16 cellular contexts compared by ENCODE assay signal in the genomic region with DNA sequence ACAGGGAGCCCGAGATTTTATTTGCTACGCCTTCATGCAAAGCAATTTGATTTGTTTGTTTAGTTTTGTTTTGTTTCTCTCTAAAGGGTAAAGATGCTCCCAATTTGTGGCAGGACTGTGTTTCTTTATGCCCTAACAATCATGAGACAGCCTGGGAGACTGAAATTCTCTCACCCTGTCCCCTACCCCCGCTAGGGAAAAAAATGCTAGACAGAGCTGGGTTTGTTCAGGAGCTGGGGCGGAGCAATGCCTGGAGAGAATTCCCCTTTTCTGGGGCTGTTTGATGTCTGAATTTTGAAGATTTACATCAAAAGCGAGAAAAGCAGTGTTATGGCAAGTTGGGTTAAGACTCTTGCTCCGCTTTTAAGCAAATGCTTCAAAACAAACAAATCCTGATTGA. TPM values are rescaled to one million over a fixed set of nuclear protein-coding genes. Genes with fewer than 3 reads are reported as not detected.
DNase-seq lines count a peak whose midpoint lies in the region; ATAC-seq and TF ChIP-seq lines count a peak whose summit lies in the region.
"Had no signal": no experiment of that assay in that cellular context is flagged by ENCODE, and none has a peak within 500 bp of the region (broad histone marks: within the 10 kb centered on the region; RNA-seq: fewer than 3 reads in every experiment).

No MANE protein-coding gene starts in this region.

- peak; percentile 36 for DNase-seq in right atrium auricular region (ENCODE audit: low spot score)
- no peak for DNase-seq in Right ventricle myocardium superior
- peak; percentile 77 for DNase-seq in foreskin melanocyte
- peak; percentile 25 for DNase-seq in putamen (ENCODE audit: low spot score)
- no peak for DNase-seq in vagina (ENCODE audit: extremely low spot score in 2 of 2)
- DNase-seq in GOT3 (lab: John Stamatoyannopoulos, UW): no peak
- no peak for DNase-seq in endothelial cell (ENCODE audit: low spot score)
- DNase-seq: activated CD8-positive, alpha-beta memory T cell treated with anti-CD3 and anti-CD28 coated beads, Interleukin-2, amount 50 U/mL, for 48 hours; cortex of kidney; IMR-90; NCI-H1417; NCI-H226; stimulated activated naive B cell treated with anti-CD40 and anti-IgM and Interleukin-4, amounts not matched to agents 10 μg/mL and 1 μg/mL and 100 μg/mL, for 72 hours; WERI-Rb-1 had no signal

- H3K36me3 ChIP-seq in right atrium auricular region (no peaks in the 10 kb centered on the region), vagina (no peaks in the 10 kb centered on the region)
- H3K36me3 ChIP-seq: WERI-Rb-1 had no signal

- intact Hi-C loops in Right ventricle myocardium superior (cut with DNase I): no loop called here
- intact Hi-C loops in vagina (cut with DNase I): loop anchor here (10.0 kb wide), 1 partner anchor 907 kb away; no protein-coding TSS in a partner anchor

- no peak for TF ChIP-seq POLR2A in vagina (IDR thresholded peaks at IDR 0.05)

- H3K9me3 Mint-ChIP-seq in endothelial cell (ENCODE audit: unreplicated experiment): no peaks in the 10 kb centered on the region
- H3K9me3 Mint-ChIP-seq: mesothelial cell of epicardium; stimulated activated naive B cell treated with anti-CD40 and anti-IgM and Interleukin-4, amounts not matched to agents 10 μg/mL and 1 μg/mL and 100 μg/mL, for 72 hours had no signal

- no peaks in the 10 kb centered on the region for H3K4me1 ChIP-seq in right atrium auricular region
- peaks cover 55% of the 10 kb centered on the region for H3K4me1 ChIP-seq in vagina

- peaks cover 32% of the 10 kb centered on the region for H3K4me1 Mint-ChIP-seq in endothelial cell (ENCODE audit: unreplicated experiment)
- H3K4me1 Mint-ChIP-seq: stimulated activated naive B cell treated with anti-CD40 and anti-IgM and Interleukin-4, amounts not matched to agents 10 μg/mL and 1 μg/mL and 100 μg/mL, for 72 hours had no signal

- no peak overlapping the region for H3K27ac Mint-ChIP-seq in endothelial cell (ENCODE audit: unreplicated experiment)
- H3K27ac Mint-ChIP-seq: mesothelial cell of epicardium; stimulated activated naive B cell treated with anti-CD40 and anti-IgM and Interleukin-4, amounts not matched to agents 10 μg/mL and 1 μg/mL and 100 μg/mL, for 72 hours had no signal

- peak overlapping the region; percentile 52 to 54 for H3K27ac ChIP-seq in right atrium auricular region
- peak overlapping the region; percentile 95 for H3K27ac ChIP-seq in vagina
- H3K27ac ChIP-seq: WERI-Rb-1 had no signal

- no peak overlapping the region for H3K4me3 ChIP-seq in right atrium auricular region
- H3K4me3 ChIP-seq in vagina: no peak overlapping the region

- H3K9me3 ChIP-seq in right atrium auricular region (no peaks in the 10 kb centered on the region), vagina (no peaks in the 10 kb centered on the region)

- no peaks in the 10 kb centered on the region for H3K27me3 Mint-ChIP-seq in endothelial cell (ENCODE audit: unreplicated experiment)

- H3K27me3 ChIP-seq in right atrium auricular region: peaks cover 0 to 7% of the 10 kb centered on the region in 2 donors
- H3K27me3 ChIP-seq in vagina: no peaks in the 10 kb centered on the region

- H3K36me3 Mint-ChIP-seq in endothelial cell (ENCODE audit: low read depth, unreplicated experiment): no peaks in the 10 kb centered on the region
- H3K36me3 Mint-ChIP-seq: mesothelial cell of epicardium; stimulated activated naive B cell treated with anti-CD40 and anti-IgM and Interleukin-4, amounts not matched to agents 10 μg/mL and 1 μg/mL and 100 μg/mL, for 72 hours had no signal

- H3K4me3 Mint-ChIP-seq in endothelial cell (ENCODE audit: unreplicated experiment): no peak overlapping the region
- H3K4me3 Mint-ChIP-seq: mesothelial cell of epicardium; stimulated activated naive B cell treated with anti-CD40 and anti-IgM and Interleukin-4, amounts not matched to agents 10 μg/mL and 1 μg/mL and 100 μg/mL, for 72 hours had no signal

- TF ChIP-seq CTCF in right atrium auricular region (IDR thresholded peaks at IDR 0.05) (no peak), vagina (IDR thresholded peaks at IDR 0.05) (no peak), endothelial cell (IDR thresholded peaks at IDR 0.05; ENCODE audit: unreplicated experiment) (no peak)

- ATAC-seq in Right ventricle myocardium superior (ENCODE audit: poor library complexity) (no peak), GM19035 (IDR thresholded peaks at IDR 0.05; ENCODE audit: unreplicated experiment) (no peak)
- ATAC-seq: stimulated activated naive B cell treated with anti-CD40 and anti-IgM and Interleukin-4, amounts not matched to agents 10 μg/mL and 1 μg/mL and 100 μg/mL, for 72 hours had no signal

RNA-seq across cellular contexts. Expression of a gene that starts 8.4 kb away (rescaled TPM):
- total RNA-seq in right atrium auricular region (10 to 100 TPM in 1 of 2 donors, 1 to 10 TPM in 1; 5.4 to 16.7 TPM), Right ventricle myocardium superior (19.6 TPM), vagina (52.5 TPM), endothelial cell (ENCODE audit: unreplicated experiment) (31.4 TPM)

Comparison
In these comparisons a context has a peak if more than half of its experiments do, and no peak if none do; other contexts are left out.
1. DNase-seq: peak in right atrium auricular region (single experiment), foreskin melanocyte (single experiment) and putamen (single experiment); none in Right ventricle myocardium superior (single experiment), vagina (0 of 2), GOT3 (single experiment) and endothelial cell (single experiment).